In genomic region chr15:90839187-90840071, GRCh38 we compare ENCODE assay signal across 9 cellular contexts. TPM values are rescaled to one million over a fixed set of nuclear protein-coding genes. Genes with fewer than 3 reads are reported as not detected.
DNase-seq lines count a peak whose midpoint lies in the region; ATAC-seq and TF ChIP-seq lines count a peak whose summit lies in the region.
"Had no signal": no experiment of that assay in that cellular context is flagged by ENCODE, and none has a peak within 500 bp of the region (broad histone marks: within the 10 kb centered on the region; RNA-seq: fewer than 3 reads in every experiment).

No MANE protein-coding gene starts in this region.

- no peaks in the 10 kb centered on the region for H3K9me3 Mint-ChIP-seq in T-helper 2 cell treated with Interferon-gamma antibody and Interleukin-4, amounts not matched to agents 5 μg/mL and 100 μg/mL, for 36 hours
- no peaks in the 10 kb centered on the region for H3K9me3 Mint-ChIP-seq in type B pancreatic cell
- H3K9me3 Mint-ChIP-seq: central memory CD8-positive, alpha-beta T cell had no signal

- peaks cover 57% of the 10 kb centered on the region for H3K4me1 Mint-ChIP-seq in T-helper 2 cell treated with Interferon-gamma antibody and Interleukin-4, amounts not matched to agents 5 μg/mL and 100 μg/mL, for 36 hours (ENCODE audit: low read depth)
- peaks cover 4% of the 10 kb centered on the region for H3K4me1 Mint-ChIP-seq in type B pancreatic cell (ENCODE audit: unreplicated experiment)

- H3K9me3 ChIP-seq in body of pancreas, result no peaks in the 10 kb centered on the region
- no peaks in the 10 kb centered on the region for H3K9me3 ChIP-seq in tibial artery

- H3K27ac Mint-ChIP-seq in T-helper 2 cell treated with Interferon-gamma antibody and Interleukin-4, amounts not matched to agents 5 μg/mL and 100 μg/mL, for 36 hours, result peak overlapping the region; percentile 85
- no peak overlapping the region for H3K27ac Mint-ChIP-seq in type B pancreatic cell

- TF ChIP-seq CTCF in body of pancreas (IDR thresholded peaks at IDR 0.05), result no peak
- TF ChIP-seq CTCF in type B pancreatic cell (conservative IDR thresholded peaks at IDR 0.05), result no peak
- no peak for TF ChIP-seq CTCF in tibial artery (IDR thresholded peaks at IDR 0.05)

- H3K27ac ChIP-seq in body of pancreas, result peak overlapping the region in 1 of 4 donors; percentile 46
- H3K27ac ChIP-seq in tibial artery, result no peak overlapping the region

- TF ChIP-seq POLR2A in body of pancreas (IDR thresholded peaks at IDR 0.05), result peak in 1 of 3 donors; percentile 33

- intact Hi-C loops in body of pancreas (cut with DNase I) (no loop called here), tibial artery (cut with DNase I; ENCODE audit: low total_unique reads) (no loop called here)

- H3K36me3 Mint-ChIP-seq in T-helper 2 cell treated with Interferon-gamma antibody and Interleukin-4, amounts not matched to agents 5 μg/mL and 100 μg/mL, for 36 hours (ENCODE audit: low read depth), result peaks cover 3% of the 10 kb centered on the region
- no peaks in the 10 kb centered on the region for H3K36me3 Mint-ChIP-seq in type B pancreatic cell

- peak; percentile 92 for ATAC-seq in HG02623 (IDR thresholded peaks at IDR 0.05; ENCODE audit: unreplicated experiment)
- ATAC-seq in body of pancreas, result peak; percentile 45

- 44 to 62% methylated on average over 16 to 19 of the region's 19 CpGs for WGBS in body of pancreas, 2 donors

- H3K27me3 Mint-ChIP-seq in T-helper 2 cell treated with Interferon-gamma antibody and Interleukin-4, amounts not matched to agents 5 μg/mL and 100 μg/mL, for 36 hours (ENCODE audit: low read depth), result no peaks in the 10 kb centered on the region
- no peaks in the 10 kb centered on the region for H3K27me3 Mint-ChIP-seq in type B pancreatic cell
- H3K27me3 Mint-ChIP-seq: central memory CD8-positive, alpha-beta T cell had no signal

- no peaks in the 10 kb centered on the region for H3K36me3 ChIP-seq in body of pancreas (replicated peaks in 1 of 2; ENCODE audit: insufficient read depth in 1 of 2, low read depth in 2 of 2)
- no peaks in the 10 kb centered on the region for H3K36me3 ChIP-seq in tibial artery

- no peak for DNase-seq in T-helper 2 cell treated with Interferon-gamma antibody and Interleukin-4, amounts not matched to agents 5 μg/mL and 100 μg/mL, for 36 hours (ENCODE audit: low spot score)
- no peak for DNase-seq in T-helper 2 cell
- peak; percentile 97 for DNase-seq in NCI-H226
- DNase-seq in body of pancreas, result peak in 2 of 4 donors; percentile 39 to 70
- peak; percentile 50 for DNase-seq in midbrain (lab: John Stamatoyannopoulos, UW)
- DNase-seq in type B pancreatic cell (ENCODE audit: extremely low spot score, unreplicated experiment), result no peak
- no peak for DNase-seq in tibial artery

- peak overlapping the region; percentile 69 for H3K4me3 Mint-ChIP-seq in T-helper 2 cell treated with Interferon-gamma antibody and Interleukin-4, amounts not matched to agents 5 μg/mL and 100 μg/mL, for 36 hours
- no peak overlapping the region for H3K4me3 Mint-ChIP-seq in type B pancreatic cell

- H3K4me1 ChIP-seq in body of pancreas (no peaks in the 10 kb centered on the region), tibial artery (peaks cover 0 to 4% (median 0%) of the 10 kb centered on the region in 4 donors)

- H3K27me3 ChIP-seq in body of pancreas (no peaks in the 10 kb centered on the region), tibial artery (no peaks in the 10 kb centered on the region)

- H3K4me3 ChIP-seq in body of pancreas (no peak overlapping the region), tibial artery (no peak overlapping the region)

RNA-seq across cellular contexts. Expression of gene FURIN, which starts 29.0 kb away (rescaled TPM):
- 100 to 1,000 TPM in 1 of 2 donors, 10 to 100 TPM in 1; 88.0 to 112 TPM for total RNA-seq in body of pancreas
- total RNA-seq in type B pancreatic cell (ENCODE audit: low replicate concordance), result 37.7 and 62.1 TPM in 2 replicates

RNA-seq across cellular contexts. Expression of gene FES, which starts 44.9 kb away (rescaled TPM):
- total RNA-seq in body of pancreas (10 to 100 TPM; 16.9 to 24.4 TPM), type B pancreatic cell (ENCODE audit: low replicate concordance) (3.1 TPM in 2 replicates)

Comparison
In these comparisons a context has a peak if more than half of its experiments do, and no peak if none do; other contexts are left out.
1. DNase-seq: peak in NCI-H226 (single experiment) and midbrain (single experiment); none in T-helper 2 cell treated with Interferon-gamma antibody and Interleukin-4, amounts not matched to agents 5 μg/mL and 100 μg/mL, for 36 hours (single experiment), T-helper 2 cell (0 of 5), type B pancreatic cell (single experiment) and tibial artery (0 of 2).